Comparison of ENCODE assay signal across 12 cellular contexts in the genomic region with DNA sequence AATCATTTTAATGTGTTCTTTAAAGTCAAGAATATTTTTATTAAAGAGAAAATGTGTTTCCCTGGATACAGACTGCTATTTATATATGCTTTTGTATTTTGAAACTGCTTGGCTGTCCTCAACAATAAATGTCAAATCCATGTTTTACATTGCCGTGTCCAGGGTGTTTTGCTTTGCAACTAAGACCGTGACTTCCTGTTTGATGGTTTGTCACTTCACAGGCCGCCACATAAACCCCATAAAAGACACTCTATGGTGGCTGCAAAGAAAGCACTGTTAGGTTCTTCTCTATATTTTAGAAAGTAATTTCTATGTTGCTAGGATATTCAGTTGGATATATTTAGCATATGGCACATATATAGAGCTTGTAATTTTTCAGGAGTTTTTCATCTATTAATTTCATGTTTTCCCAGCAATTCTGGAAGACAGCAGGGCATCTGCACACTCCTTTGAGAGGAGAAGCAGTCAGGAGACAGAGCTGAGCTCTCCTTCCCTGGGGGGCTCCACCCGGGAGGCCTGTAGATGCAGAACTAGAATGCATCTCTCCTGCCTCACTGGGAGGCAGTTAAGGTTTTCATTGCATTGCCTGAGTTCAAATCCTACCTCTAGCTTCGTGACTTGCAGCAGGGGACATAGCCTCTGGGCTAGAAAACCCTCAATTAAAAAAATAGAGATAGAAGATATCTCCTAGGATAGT. TPM values are rescaled to one million over a fixed set of nuclear protein-coding genes. Genes with fewer than 3 reads are reported as not detected.
DNase-seq lines count a peak whose midpoint lies in the region; TF ChIP-seq lines count a peak whose summit lies in the region.
"Had no signal": no experiment of that assay in that cellular context is flagged by ENCODE, and none has a peak within 500 bp of the region (broad histone marks: within the 10 kb centered on the region; RNA-seq: fewer than 3 reads in every experiment).

No MANE protein-coding gene starts in this region.

- H3F3A ChIP-seq in SU-DHL-6 (ENCODE audit: insufficient read depth) (peaks cover 45% of the 10 kb centered on the region), smooth muscle cell (ENCODE audit: low read depth) (no peaks in the 10 kb centered on the region)

- H2AFZ ChIP-seq in SU-DHL-6 (ENCODE audit: low read depth, low read length, severe bottlenecking) (no peak overlapping the region), smooth muscle cell (ENCODE audit: low read depth) (no peak overlapping the region)

- H3K27ac ChIP-seq in SU-DHL-6 (ENCODE audit: low read depth, low read length) (peak overlapping the region; percentile 98), ascending aorta (peak overlapping the region; percentile 12 to 35), smooth muscle cell (ENCODE audit: low read depth) (no peak overlapping the region)
- H3K27ac ChIP-seq: A549 had no signal

- TF ChIP-seq CTCF in SU-DHL-6 (IDR thresholded peaks at IDR 0.05; ENCODE audit: insufficient read depth, low read length, poor library complexity, severe bottlenecking) = no peak
- no peak for TF ChIP-seq CTCF in ascending aorta (IDR thresholded peaks at IDR 0.05)
- no peak for TF ChIP-seq CTCF in smooth muscle cell (IDR thresholded peaks at IDR 0.05; ENCODE audit: borderline replicate concordance, insufficient read depth, poor library complexity, severe bottlenecking)

- 39% methylated on average over 5 of the region's 5 CpGs for WGBS in smooth muscle cell (ENCODE audit: low lambda C conversion rate)

- intact Hi-C loops in ascending aorta (cut with DNase I) = no loop called here

- H4K20me1 ChIP-seq in SU-DHL-6 (ENCODE audit: low read depth, low read length) = no peaks in the 10 kb centered on the region
- H4K20me1 ChIP-seq in smooth muscle cell (ENCODE audit: low read depth) = peaks cover 13% of the 10 kb centered on the region

- no peaks in the 10 kb centered on the region for H3K9me2 ChIP-seq in SU-DHL-6 (replicated peaks; ENCODE audit: insufficient read depth, low read length)

- peaks cover 0 to 14% of the 10 kb centered on the region in 2 donors for H3K4me1 ChIP-seq in ascending aorta
- no peaks in the 10 kb centered on the region for H3K4me1 ChIP-seq in smooth muscle cell (ENCODE audit: low read depth)
- H3K4me1 ChIP-seq: A549 had no signal

- H3K4me2 ChIP-seq in SU-DHL-6 (ENCODE audit: low read depth, low read length, poor library complexity, severe bottlenecking) (peak overlapping the region; percentile 94), smooth muscle cell (peak overlapping the region; percentile 29)
- H3K4me2 ChIP-seq: A549, KMS-11 had no signal

- H3K27me3 ChIP-seq in SU-DHL-6 (ENCODE audit: low read length) (no peaks in the 10 kb centered on the region), ascending aorta (no peaks in the 10 kb centered on the region), smooth muscle cell (ENCODE audit: low read depth) (no peaks in the 10 kb centered on the region)

- peak; percentile 8 to 12 for DNase-seq in activated CD4-positive, alpha-beta T cell treated with anti-CD3 and anti-CD28 coated beads for 4 hours
- DNase-seq in activated CD4-positive, alpha-beta T cell treated with anti-CD3 and anti-CD28 coated beads, Interleukin-2, amount 50 U/mL, for 48 hours = no peak
- DNase-seq in ascending aorta (ENCODE audit: low spot score in 2 of 2) (no peak), smooth muscle cell (lab: John Stamatoyannopoulos, UW; ENCODE audit: unreplicated experiment) (no peak), SHP77 (lab: John Stamatoyannopoulos, UW) (no peak), NCI-H446 treated with DMSO at 0.1 percent for 48 hours (lab: John Stamatoyannopoulos, UW) (no peak), Ammon's horn (ENCODE audit: low spot score) (no peak)
- DNase-seq: left ventricle myocardium superior, NCI-H510A had no signal

- H3K9me3 ChIP-seq in SU-DHL-6 (ENCODE audit: insufficient read depth, low read length) = no peaks in the 10 kb centered on the region
- no peaks in the 10 kb centered on the region for H3K9me3 ChIP-seq in ascending aorta
- H3K9me3 ChIP-seq in smooth muscle cell (replicated peaks; ENCODE audit: low read depth) = no peaks in the 10 kb centered on the region
- H3K9me3 ChIP-seq: A549 had no signal

- H3K36me3 ChIP-seq in SU-DHL-6 (ENCODE audit: low read length) (peaks cover 15% of the 10 kb centered on the region; the same call in 1 of the 2 replicates), ascending aorta (no peaks in the 10 kb centered on the region), smooth muscle cell (ENCODE audit: low read depth) (no peaks in the 10 kb centered on the region)

- H3K79me2 ChIP-seq in SU-DHL-6 (ENCODE audit: insufficient read depth, low read length) (peaks cover 36% of the 10 kb centered on the region), smooth muscle cell (ENCODE audit: low read depth) (peaks cover 6% of the 10 kb centered on the region)

- H3K4me3 ChIP-seq in SU-DHL-6 (ENCODE audit: insufficient read depth, low read length, poor library complexity, severe bottlenecking) (peak overlapping the region; percentile 42), ascending aorta (no peak overlapping the region), smooth muscle cell (no peak overlapping the region)
- H3K4me3 ChIP-seq: A549 had no signal

- peak overlapping the region; percentile 65 for H3K9ac ChIP-seq in SU-DHL-6 (ENCODE audit: low read length)
- no peak overlapping the region for H3K9ac ChIP-seq in smooth muscle cell (ENCODE audit: low read depth)
- H3K9ac ChIP-seq: KMS-11 had no signal

RNA-seq across cellular contexts. Expression of a gene that starts 33.1 kb away (rescaled TPM):
- 27.2 TPM for total RNA-seq in ascending aorta
- 20.0 and 24.3 TPM in 2 replicates for total RNA-seq in smooth muscle cell
- polyA plus RNA-seq in smooth muscle cell = 18.5 and 19.8 TPM in 2 replicates

Comparison
In these comparisons a context has a peak if more than half of its experiments do, and no peak if none do; other contexts are left out.
1. DNase-seq: peak in activated CD4-positive, alpha-beta T cell treated with anti-CD3 and anti-CD28 coated beads for 4 hours (2 of 2); none in activated CD4-positive, alpha-beta T cell treated with anti-CD3 and anti-CD28 coated beads, Interleukin-2, amount 50 U/mL, for 48 hours (0 of 2), ascending aorta (0 of 2), smooth muscle cell (single experiment), SHP77 (0 of 2), NCI-H446 treated with DMSO at 0.1 percent for 48 hours (single experiment) and Ammon's horn (single experiment).